ENCODE assay signal across 18 cellular contexts in the genomic region with DNA sequence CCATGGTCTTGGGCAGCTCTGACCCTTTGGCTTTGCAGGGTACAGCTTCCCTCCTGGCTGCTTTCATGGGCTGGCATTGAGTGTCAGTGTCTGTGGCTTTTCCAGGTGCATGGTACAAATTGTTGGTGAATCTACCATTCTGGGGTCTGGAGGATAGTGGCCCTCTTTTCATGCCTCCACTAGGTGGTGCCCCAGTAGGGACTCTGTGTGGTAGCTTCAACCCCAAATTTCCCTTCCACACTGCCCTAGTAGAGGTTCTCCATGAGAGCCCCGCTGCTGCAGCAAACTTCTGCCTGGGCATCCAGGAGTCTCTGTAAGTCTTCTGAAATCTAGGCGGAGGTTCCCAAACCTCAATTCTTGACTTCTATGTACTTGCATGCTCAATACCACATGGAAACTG.
DNase-seq lines count a peak whose midpoint lies in the region; ATAC-seq and TF ChIP-seq lines count a peak whose summit lies in the region.
"Had no signal": no experiment of that assay in that cellular context is flagged by ENCODE, and none has a peak within 500 bp of the region (broad histone marks: within the 10 kb centered on the region; RNA-seq: fewer than 3 reads in every experiment).

No MANE protein-coding gene starts in this region.

- no peak for ATAC-seq in foreskin keratinocyte
- ATAC-seq in GM21737 (IDR thresholded peaks at IDR 0.05; ENCODE audit: unreplicated experiment), result no peak
- ATAC-seq: Panc1 had no signal

- H2AFZ ChIP-seq in H9 (ENCODE audit: low read length), result no peak overlapping the region

- peaks cover 4% of the 10 kb centered on the region for H3K4me1 ChIP-seq in H9 (ENCODE audit: insufficient read depth, low read length)
- no peaks in the 10 kb centered on the region for H3K4me1 ChIP-seq in foreskin keratinocyte
- H3K4me1 ChIP-seq: BLaER1 had no signal

- H3K4me3 Mint-ChIP-seq in H9, result no peak overlapping the region

- no peaks in the 10 kb centered on the region for H3K27me3 ChIP-seq in H9 (ENCODE audit: insufficient read depth, low read length)
- H3K27me3 ChIP-seq in WERI-Rb-1 (ENCODE audit: insufficient read depth, low read depth, severe bottlenecking), result no peaks in the 10 kb centered on the region
- H3K27me3 ChIP-seq in foreskin keratinocyte, result no peaks in the 10 kb centered on the region
- H3K27me3 ChIP-seq: BLaER1 had no signal

- H3K4me3 ChIP-seq in WERI-Rb-1 (ENCODE audit: low read depth, low read length), result no peak overlapping the region
- H3K4me3 ChIP-seq: BLaER1 had no signal

- DNase-seq in DMS 273 (lab: John Stamatoyannopoulos, UW; ENCODE audit: unreplicated experiment) (peak; percentile 11), DMS 273 treated with DMSO at 0.1 percent for 48 hours (lab: John Stamatoyannopoulos, UW) (no peak), H9 (peak; percentile 36), WERI-Rb-1 (peak; percentile 9), foreskin keratinocyte (no peak), NCI-H446 (lab: John Stamatoyannopoulos, UW) (no peak)
- no peak for DNase-seq in activated T-cell treated with anti-CD3 and anti-CD28 coated beads, Interleukin-2, amount 50 U/mL, for 1 hour
- DNase-seq: GOT3, KBM-7, MV-4-11, NCI-H1436 treated with DMSO at 0.1 percent for 48 hours, NCI-H2029 treated with DMSO at 0.1 percent for 48 hours, NCI-H2171 treated with DMSO at 0.1 percent for 48 hours, NCI-H82 had no signal

- no peak overlapping the region for H3K27ac ChIP-seq in H9 (ENCODE audit: insufficient read length, low read depth, low read length)
- H3K27ac ChIP-seq in WERI-Rb-1, result no peak overlapping the region
- H3K27ac ChIP-seq in foreskin keratinocyte, result no peak overlapping the region
- H3K27ac ChIP-seq: 22Rv1, BLaER1 had no signal

- H3K4ac ChIP-seq in H9 (ENCODE audit: low read depth, low read length), result no peak overlapping the region

- H3K36me3 Mint-ChIP-seq in H9 (ENCODE audit: insufficient read depth in 1 of 3, low read depth in 3 of 3), result peaks cover 9 to 29% (median 22%) of the 10 kb centered on the region in 3 experiments; a peak in 6 of 7 replicates

- H2BK12ac ChIP-seq in H9 (ENCODE audit: insufficient read length, low read depth, low read length), result no peak overlapping the region

- no peak overlapping the region for H3K23ac ChIP-seq in H9 (ENCODE audit: insufficient read length, low read depth, low read length)

- H3K9ac ChIP-seq in H9 (ENCODE audit: extremely low read depth, insufficient read length, low read length), result no peak overlapping the region
- H3K9ac ChIP-seq: BLaER1 had no signal

- H3K4me1 Mint-ChIP-seq in H9, result peaks cover 29 to 32% of the 10 kb centered on the region in 2 experiments

- no peak overlapping the region for H4K91ac ChIP-seq in H9 (ENCODE audit: insufficient read length, low read depth, low read length)

- no peak overlapping the region for H3K56ac ChIP-seq in H9 (ENCODE audit: insufficient read length, low read depth, low read length)

- H3K9me3 Mint-ChIP-seq in H9, result peaks cover 8 to 18% of the 10 kb centered on the region in 2 experiments; a peak in 4 of 5 replicates

- H3K27me3 Mint-ChIP-seq in H9 (ENCODE audit: low read depth), result no peaks in the 10 kb centered on the region

- no peak overlapping the region for H4K8ac ChIP-seq in H9 (replicated peaks; ENCODE audit: insufficient read length, low read depth, low read length)

- H3K4me2 ChIP-seq in H9 (ENCODE audit: insufficient read depth, insufficient read length, low read length), result no peak overlapping the region
- H3K4me2 ChIP-seq: BLaER1 had no signal

- TF ChIP-seq CTCF in H9 (conservative IDR thresholded peaks at IDR 0.05) (peak; percentile 36; the same call in 2 of the 3 replicates), WERI-Rb-1 (IDR thresholded peaks at IDR 0.05; ENCODE audit: low read depth, low read length) (peak; percentile 39; the same call in 1 of the 2 replicates), foreskin keratinocyte (conservative IDR thresholded peaks at IDR 0.05) (peak; percentile 46)

- H3K36me3 ChIP-seq in WERI-Rb-1, result no peaks in the 10 kb centered on the region
- H3K36me3 ChIP-seq: BLaER1 had no signal

- H3K23me2 ChIP-seq in H9 (ENCODE audit: insufficient read length, low read depth, low read length, poor library complexity, severe bottlenecking), result no peaks in the 10 kb centered on the region

- H3K9me3 ChIP-seq in H9 (ENCODE audit: control insufficient read depth, low read depth, low read length) (no peaks in the 10 kb centered on the region), WERI-Rb-1 (ENCODE audit: severe bottlenecking) (no peaks in the 10 kb centered on the region)

- no peaks in the 10 kb centered on the region for H3K79me1 ChIP-seq in H9 (ENCODE audit: insufficient read depth, low read depth, low read length, poor library complexity, severe bottlenecking)

- no peaks in the 10 kb centered on the region for H3K79me2 ChIP-seq in H9 (ENCODE audit: insufficient read depth, low read length)

- H2BK120ac ChIP-seq in H9 (ENCODE audit: low read depth, low read length, poor library complexity, severe bottlenecking), result no peak overlapping the region

- no peak overlapping the region for H2BK15ac ChIP-seq in H9 (ENCODE audit: low read depth, low read length)

- no peak overlapping the region for H2BK20ac ChIP-seq in H9 (ENCODE audit: low read depth, low read length, poor library complexity, severe bottlenecking)

- no peaks in the 10 kb centered on the region for H4K20me1 ChIP-seq in H9 (ENCODE audit: control insufficient read depth, insufficient read depth, insufficient read length)
- H4K20me1 ChIP-seq: BLaER1 had no signal

- WGBS in H9 (ENCODE audit: extremely low coverage, insufficient read length, low lambda C conversion rate), result no CpG with 5 or more reads among the region's 2 CpGs

- no peak overlapping the region for H2BK5ac ChIP-seq in H9 (ENCODE audit: insufficient read length, low read length)

- H3T11ph ChIP-seq in H9 (ENCODE audit: low read length), result no peak overlapping the region

- H3K14ac ChIP-seq in H9 (ENCODE audit: insufficient read depth, low read length), result no peak overlapping the region

- no peak overlapping the region for H3K27ac Mint-ChIP-seq in H9

- H3K18ac ChIP-seq in H9 (ENCODE audit: insufficient read length, low read depth, low read length), result no peak overlapping the region

- no peak overlapping the region for H2AK5ac ChIP-seq in H9 (ENCODE audit: insufficient read length, low read length)

- no peak overlapping the region for H4K5ac ChIP-seq in H9 (ENCODE audit: insufficient read length, low read depth, low read length)

Comparison
In these comparisons a context has a peak if more than half of its experiments do, and no peak if none do; other contexts are left out.
1. DNase-seq: peak in DMS 273 (single experiment), H9 (single experiment) and WERI-Rb-1 (single experiment); none in DMS 273 treated with DMSO at 0.1 percent for 48 hours (single experiment), foreskin keratinocyte (0 of 2), activated T-cell treated with anti-CD3 and anti-CD28 coated beads, Interleukin-2, amount 50 U/mL, for 1 hour (single experiment) and NCI-H446 (0 of 2).
2. Peak in every context shown above with its lines, with median percentiles within 50 percentile points of each other: CTCF ChIP-seq.